Comparison of ENCODE assay signal across 8 cellular contexts in the genomic region with DNA sequence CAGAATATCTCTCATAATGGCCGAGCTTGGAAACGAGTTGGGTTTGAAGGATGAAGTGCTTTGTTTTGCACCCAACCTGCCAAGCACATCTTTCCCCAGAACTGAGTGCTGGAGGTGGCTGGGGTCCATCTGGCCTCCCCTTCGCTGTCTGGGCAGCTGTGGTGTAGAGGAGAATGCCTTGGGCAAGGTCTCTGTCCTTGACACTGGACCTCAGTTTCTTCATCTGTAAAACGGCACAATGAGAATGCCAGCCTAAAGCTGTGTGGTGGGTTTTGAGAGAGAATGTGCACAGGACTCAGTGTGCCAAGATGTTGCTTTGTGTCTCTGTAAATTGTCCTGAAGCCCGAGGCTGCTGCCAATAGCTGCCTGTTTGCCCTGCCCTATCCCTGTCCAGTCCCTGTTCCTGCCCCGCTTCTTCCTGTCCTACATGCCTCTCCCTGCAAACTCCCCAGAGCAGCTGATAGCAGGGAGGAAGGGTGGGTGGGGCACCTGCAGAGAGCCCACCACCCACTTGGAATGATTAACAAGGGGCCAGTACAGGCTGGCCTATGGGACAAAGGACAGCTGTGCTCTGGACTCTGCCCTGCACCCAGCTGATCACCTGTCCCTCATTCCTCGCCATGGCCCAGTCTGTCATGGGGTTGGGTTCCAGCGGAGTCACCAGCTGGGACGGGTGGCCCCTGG. TPM values are rescaled to one million over a fixed set of nuclear protein-coding genes. Genes with fewer than 3 reads are reported as not detected.
DNase-seq lines count a peak whose midpoint lies in the region; ATAC-seq and TF ChIP-seq lines count a peak whose summit lies in the region.

No MANE protein-coding gene starts in this region.

- no peaks in the 10 kb centered on the region for H3K27me3 Mint-ChIP-seq in activated naive CD8-positive, alpha-beta T cell

- H3K36me3 Mint-ChIP-seq in activated naive CD8-positive, alpha-beta T cell = peaks cover 2% of the 10 kb centered on the region

- H3K27me3 ChIP-seq in SK-N-SH (ENCODE audit: insufficient read depth) (no peaks in the 10 kb centered on the region), spleen (replicated peaks in 1 of 7) (no peaks in the 10 kb centered on the region), mammary epithelial cell (ENCODE audit: insufficient read depth, low read length) (no peaks in the 10 kb centered on the region)

- 89% methylated on average over 9 of the region's 9 CpGs for WGBS in SK-N-SH (ENCODE audit: low lambda C conversion rate)
- WGBS in spleen, 5 donors = 81 to 89% (median 85%) methylated on average over 7 to 9 of the region's 9 CpGs
- WGBS in mammary epithelial cell (ENCODE audit: low coverage, missing lambda C conversion rate) = 68% methylated on average over 8 of the region's 9 CpGs

- TF ChIP-seq EP300 in SK-N-SH (IDR thresholded peaks at IDR 0.05; ENCODE audit: borderline replicate concordance in 1 of 2, low read depth in 1 of 2, low read length in 1 of 2) = no peak

- H3K79me2 ChIP-seq in SK-N-SH (ENCODE audit: insufficient read depth) (peaks cover 100% of the 10 kb centered on the region), mammary epithelial cell (ENCODE audit: insufficient read depth, low read length) (peaks cover 95% of the 10 kb centered on the region)

- H3K27ac Mint-ChIP-seq in activated naive CD8-positive, alpha-beta T cell = peak overlapping the region; percentile 85

- TF ChIP-seq RAD21 in SK-N-SH (IDR thresholded peaks at IDR 0.05; ENCODE audit: low read length) = no peak

- H3K27ac ChIP-seq in SK-N-SH (ENCODE audit: low read depth in 2 of 2, low read length in 1 of 2) (no peak overlapping the region), spleen (peak overlapping the region in 6 of 8 donors; percentile 11 to 84 (median 58)), mammary epithelial cell (ENCODE audit: insufficient read depth, low read depth, low read length) (no peak overlapping the region)

- H3K4me3 ChIP-seq in SK-N-SH (ENCODE audit: low read depth in 2 of 2, low read length in 1 of 2) (no peak overlapping the region), spleen (no peak overlapping the region), mammary epithelial cell (replicated peaks in 1 of 3; ENCODE audit: insufficient read depth in 1 of 3, low read depth in 2 of 3, low read length in 3 of 3) (no peak overlapping the region)

- CTCF ChIA-PET in SK-N-SH (lab: Yijun Ruan, JAX) (interaction anchor here (1.3 to 2.1 kb wide), 3 partner anchors 30 to 40 kb away, joined by 3 to 6 read pairs (median 4); a partner anchor contains a TSS), mammary epithelial cell (lab: Charles Lee; ENCODE audit: low non-redundant PET) (no interaction called here)

- H3K9me2 ChIP-seq in SK-N-SH = no peaks in the 10 kb centered on the region

- no TSS peak for BruUV-seq in mammary epithelial cell (replicated peaks; lab: Mats Ljungman, UMichigan)

- dilution Hi-C loops in mammary epithelial cell (cut with HindIII; ENCODE audit: low sequenced_read_pairs) = no loop called here

- no peak for DNase-seq in SK-N-SH
- peak; percentile 46 for DNase-seq in left kidney (ENCODE audit: low read depth, low spot score)
- no peak for DNase-seq in spleen
- no peak for DNase-seq in DMS114 treated with DMSO at 0.1 percent for 48 hours (lab: John Stamatoyannopoulos, UW; ENCODE audit: unreplicated experiment)
- no peak for DNase-seq in mammary epithelial cell

- H2AFZ ChIP-seq in SK-N-SH (ENCODE audit: low read depth) (no peak overlapping the region), mammary epithelial cell (ENCODE audit: low read depth, low read length) (no peak overlapping the region)

- no peak for TF ChIP-seq POLR2A in spleen (IDR thresholded peaks at IDR 0.05)

- H3K4me2 ChIP-seq in SK-N-SH (0 out of 2 replicates have a peak overlapping the region, but pooled peaks have one; percentile 33), mammary epithelial cell (ENCODE audit: insufficient read depth, low read depth, low read length) (no peak overlapping the region)

- intact Hi-C loops in spleen (cut with DNase I; ENCODE audit: low total_unique reads) = no loop called here
- intact Hi-C loops in mammary epithelial cell (cut with micrococcal nuclease) = no loop called here

- POLR2A ChIA-PET in SK-N-SH (lab: Yijun Ruan, JAX) = interaction anchor here (1.4 to 2.2 kb wide), 2 partner anchors 14 to 16 kb away, joined by 4 to 6 read pairs; a partner anchor contains a TSS

- peaks cover 25 to 63% of the 10 kb centered on the region in 2 experiments for H3K36me3 ChIP-seq in SK-N-SH (replicated peaks in 1 of 2; ENCODE audit: control insufficient read depth in 1 of 2, insufficient read depth in 2 of 2, low read length in 1 of 2)
- peaks cover 0 to 89% (median 52%) of the 10 kb centered on the region in 6 donors for H3K36me3 ChIP-seq in spleen
- H3K36me3 ChIP-seq in mammary epithelial cell (ENCODE audit: insufficient read depth, low read length) = peaks cover 17% of the 10 kb centered on the region

- H3F3A ChIP-seq in SK-N-SH (replicated peaks; ENCODE audit: insufficient read depth) = peaks cover 21% of the 10 kb centered on the region

- H3K9ac ChIP-seq in SK-N-SH (no peak overlapping the region), mammary epithelial cell (ENCODE audit: insufficient read depth, low read length) (no peak overlapping the region)

- H3K9me3 Mint-ChIP-seq in activated naive CD8-positive, alpha-beta T cell (ENCODE audit: low read depth) = no peaks in the 10 kb centered on the region

- peak overlapping the region; percentile 77 for H3K4me3 Mint-ChIP-seq in activated naive CD8-positive, alpha-beta T cell

- TF ChIP-seq CTCF in SK-N-SH (IDR thresholded peaks at IDR 0.05) (no peak), spleen (IDR thresholded peaks at IDR 0.05 in 8 of 11, conservative IDR thresholded peaks at IDR 0.05 in 3 of 11) (no peak), mammary epithelial cell (conservative IDR thresholded peaks at IDR 0.05 in 1 of 2, IDR thresholded peaks at IDR 0.05 in 1 of 2; ENCODE audit: extremely low read depth in 1 of 2, insufficient read depth in 1 of 2, low read depth in 1 of 2, low read length in 2 of 2) (no peak)

- in situ Hi-C loops in mammary epithelial cell (cut with MboI; ENCODE audit: low sequenced_read_pairs in 2 of 2) = no loop called here

- ATAC-seq in SK-N-SH treated with all-trans-retinoic acid at 6 μM for 48 hours (no peak), HG03354 (IDR thresholded peaks at IDR 0.05; ENCODE audit: poor library complexity, severe bottlenecking, unreplicated experiment) (no peak)

- peaks cover 99% of the 10 kb centered on the region for H4K20me1 ChIP-seq in SK-N-SH (ENCODE audit: insufficient read depth)
- H4K20me1 ChIP-seq in mammary epithelial cell (ENCODE audit: insufficient read depth, low read length) = no peaks in the 10 kb centered on the region

- H3K4me1 Mint-ChIP-seq in activated naive CD8-positive, alpha-beta T cell (ENCODE audit: low read depth) = peaks cover 89% of the 10 kb centered on the region

- H3K4me1 ChIP-seq in SK-N-SH (ENCODE audit: control insufficient read depth in 1 of 2, insufficient read depth in 2 of 2, low read depth in 1 of 2, low read length in 1 of 2) = peaks cover 18 to 30% of the 10 kb centered on the region in 2 experiments; a peak in 3 of 4 replicates
- H3K4me1 ChIP-seq in spleen = peaks cover 52 to 100% (median 90%) of the 10 kb centered on the region in 6 donors
- peaks cover 44% of the 10 kb centered on the region for H3K4me1 ChIP-seq in mammary epithelial cell (ENCODE audit: insufficient read depth, low read length)

- no peaks in the 10 kb centered on the region for H3K9me3 ChIP-seq in SK-N-SH
- no peaks in the 10 kb centered on the region for H3K9me3 ChIP-seq in spleen
- H3K9me3 ChIP-seq in mammary epithelial cell (replicated peaks; ENCODE audit: insufficient read depth, low read length) = no peaks in the 10 kb centered on the region

TF ChIP-seq in SK-N-SH, 30 proteins besides CTCF, POLR2A, EP300 and RAD21 (continues in another document):
- no peak for TF ChIP-seq NFIC (IDR thresholded peaks at IDR 0.05; ENCODE audit: borderline replicate concordance)
- TF ChIP-seq FOXM1 (IDR thresholded peaks at IDR 0.05; ENCODE audit: low read depth) = no peak
- no peak for TF ChIP-seq POLR2AphosphoS5 (IDR thresholded peaks at IDR 0.05; ENCODE audit: low read depth, low read length)
- TF ChIP-seq GABPA (IDR thresholded peaks at IDR 0.05; ENCODE audit: low read depth) = no peak

TF ChIP-seq in SK-N-SH treated with all-trans-retinoic acid at 6 μM for 48 hours, 23 proteins besides CTCF, POLR2A, EP300 and RAD21 (continues in another document):
- TF ChIP-seq ZC3H10 (CRISPR knock-in tag; IDR thresholded peaks at IDR 0.05) = no peak
- TF ChIP-seq, protein P1, sequence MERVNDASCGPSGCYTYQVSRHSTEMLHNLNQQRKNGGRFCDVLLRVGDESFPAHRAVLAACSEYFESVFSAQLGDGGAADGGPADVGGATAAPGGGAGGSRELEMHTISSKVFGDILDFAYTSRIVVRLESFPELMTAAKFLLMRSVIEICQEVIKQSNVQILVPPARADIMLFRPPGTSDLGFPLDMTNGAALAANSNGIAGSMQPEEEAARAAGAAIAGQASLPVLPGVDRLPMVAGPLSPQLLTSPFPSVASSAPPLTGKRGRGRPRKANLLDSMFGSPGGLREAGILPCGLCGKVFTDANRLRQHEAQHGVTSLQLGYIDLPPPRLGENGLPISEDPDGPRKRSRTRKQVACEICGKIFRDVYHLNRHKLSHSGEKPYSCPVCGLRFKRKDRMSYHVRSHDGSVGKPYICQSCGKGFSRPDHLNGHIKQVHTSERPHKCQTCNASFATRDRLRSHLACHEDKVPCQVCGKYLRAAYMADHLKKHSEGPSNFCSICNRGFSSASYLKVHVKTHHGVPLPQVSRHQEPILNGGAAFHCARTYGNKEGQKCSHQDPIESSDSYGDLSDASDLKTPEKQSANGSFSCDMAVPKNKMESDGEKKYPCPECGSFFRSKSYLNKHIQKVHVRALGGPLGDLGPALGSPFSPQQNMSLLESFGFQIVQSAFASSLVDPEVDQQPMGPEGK (CRISPR knock-in tag; IDR thresholded peaks at IDR 0.05; ENCODE audit: borderline replicate concordance) = no peak

RNA-seq across cellular contexts. Expression of a gene that starts 15.3 kb away (rescaled TPM):
- polyA plus RNA-seq in SK-N-SH (2012; rRNA removed) (79.7 and 102 TPM in 2 replicates), spleen (10 to 100 TPM; 38.8 to 84.3 (median 45.6) TPM), mammary epithelial cell (92.4 TPM)
- 59.0 and 70.3 TPM in 2 replicates for polyA plus RNA-seq in SK-N-SH (2012; cell fraction: cytosol; rRNA removed)
- 88.9 and 142 TPM in 2 replicates for polyA plus RNA-seq in SK-N-SH (2012; cell fraction: nucleus; rRNA removed)
- total RNA-seq in spleen (100 to 1,000 TPM; 117 to 196 (median 154) TPM), mammary epithelial cell (100 to 1,000 TPM; 111 to 154 TPM)
- polyA minus RNA-seq in mammary epithelial cell = 211 TPM

RNA-seq across cellular contexts. Expression of a gene that starts 31.7 kb away (rescaled TPM):
- 2,658 and 2,763 TPM in 2 replicates for polyA plus RNA-seq in SK-N-SH (2012; rRNA removed)
- 3,488 and 4,696 TPM in 2 replicates for polyA plus RNA-seq in SK-N-SH (2012; cell fraction: cytosol; rRNA removed)
- polyA plus RNA-seq in SK-N-SH (2012; cell fraction: nucleus; rRNA removed) = 540 and 582 TPM in 2 replicates
- total RNA-seq in spleen = 1,000 to 10,000 TPM; 1,006 to 1,826 (median 1,444) TPM
- 1,000 to 10,000 TPM; 5,045 to 6,883 (median 6,622) TPM for polyA plus RNA-seq in spleen
- 1,000 to 10,000 TPM in 1 of 2 donors, 100 to 1,000 TPM in 1; 693 to 1,265 TPM for total RNA-seq in mammary epithelial cell
- polyA plus RNA-seq in mammary epithelial cell = 2,470 TPM
- polyA minus RNA-seq in mammary epithelial cell = 585 TPM

Comparison
In these comparisons a context has a peak if more than half of its experiments do, and no peak if none do; other contexts are left out.
1. H3K27ac ChIP-seq: peak in spleen (6 of 8); none in SK-N-SH (0 of 2) and mammary epithelial cell (single experiment).